Comparison of ENCODE assay signal across 15 cellular contexts in genomic region chr11:46903846-46904245, GRCh38. TPM values are rescaled to one million over a fixed set of nuclear protein-coding genes. Genes with fewer than 3 reads are reported as not detected.
A peak's percentile ranks its signal among the peaks of the same experiment; 100 is the strongest.
DNase-seq lines count a peak whose midpoint lies in the region; ATAC-seq, FAIRE-seq and TF ChIP-seq lines count a peak whose summit lies in the region.
"Had no signal": no experiment of that assay in that cellular context is flagged by ENCODE, and none has a peak within 500 bp of the region (broad histone marks: within the 10 kb centered on the region; RNA-seq: fewer than 3 reads in every experiment).

No MANE protein-coding gene starts in this region.

- no peak for FAIRE-seq in small intestine (lab: Jason Lieb, UNC)

- intact Hi-C loops in Right ventricle myocardium inferior (cut with DNase I), result no loop called here
- intact Hi-C loops in left lung (cut with DNase I), result no loop called here

- WGBS in small intestine, 3 donors, result 80 to 87% (median 86%) methylated on average over 10 of the region's 10 CpGs

- TF ChIP-seq CTCF in left lung (IDR thresholded peaks at IDR 0.05), result no peak

- DNase-seq in ELF-1 (ENCODE audit: low read depth, low spot score) (peak; percentile 37), NCI-H446 treated with DMSO at 0.1 percent for 48 hours (lab: John Stamatoyannopoulos, UW) (peak; percentile 54), Right ventricle myocardium inferior (ENCODE audit: missing footprints) (peak; percentile 80), nucleus accumbens (lab: John Stamatoyannopoulos, UW) (peak; percentile 36 to 99 (median 95)), left lung (no peak), small intestine (no peak), DMS153 (lab: John Stamatoyannopoulos, UW) (no peak), DMS79 (lab: John Stamatoyannopoulos, UW) (no peak)
- DNase-seq: activated naive CD4-positive, alpha-beta T cell treated with anti-CD3 and anti-CD28 coated beads for 36 hours; Calu3; naive thymus-derived CD8-positive, alpha-beta T cell had no signal

- H3K9me3 ChIP-seq in left lung, result no peaks in the 10 kb centered on the region
- no peaks in the 10 kb centered on the region for H3K9me3 ChIP-seq in small intestine (ENCODE audit: control insufficient read depth, low read depth)

- H3K27me3 ChIP-seq in left lung, result no peaks in the 10 kb centered on the region
- no peaks in the 10 kb centered on the region for H3K27me3 ChIP-seq in small intestine (ENCODE audit: control insufficient read depth in 2 of 2, insufficient read depth in 2 of 2, low read length in 2 of 2)

- ATAC-seq in Right ventricle myocardium inferior, result peak; percentile 93
- no peak for ATAC-seq in left lung
- ATAC-seq: HCT116; naive thymus-derived CD8-positive, alpha-beta T cell had no signal

- no peaks in the 10 kb centered on the region for H3K36me3 ChIP-seq in left lung
- no peaks in the 10 kb centered on the region for H3K36me3 ChIP-seq in small intestine (ENCODE audit: control insufficient read depth in 2 of 2, insufficient read depth in 2 of 2, low read length in 2 of 2)

- H3K4me3 ChIP-seq in left lung, result no peak overlapping the region
- no peak overlapping the region for H3K4me3 ChIP-seq in small intestine (ENCODE audit: low read depth in 1 of 2, low read length in 2 of 2)
- H3K4me3 ChIP-seq: SK-N-MC, skin epidermis had no signal

- H3K27ac ChIP-seq in left lung, result no peak overlapping the region
- no peak overlapping the region for H3K27ac ChIP-seq in small intestine (ENCODE audit: low read depth in 1 of 2, low read length in 1 of 2)
- H3K27ac ChIP-seq: KMS-11, SK-N-MC, skin epidermis had no signal

- H3K4me1 ChIP-seq in left lung (no peaks in the 10 kb centered on the region), small intestine (ENCODE audit: control insufficient read depth in 2 of 2, insufficient read depth in 1 of 2, low read depth in 1 of 2, low read length in 1 of 2) (no peaks in the 10 kb centered on the region)

RNA-seq across cellular contexts. Expression of gene LRP4, which starts 14.5 kb away (rescaled TPM):
- total RNA-seq in Right ventricle myocardium inferior (17.5 TPM), left lung (1 to 10 TPM; 4.9 to 5.0 TPM)
- polyA plus RNA-seq in small intestine, result 10 to 100 TPM in 2 of 3 donors, 1 to 10 TPM in 1; 2.2 to 15.2 (median 10.5) TPM
- total RNA-seq: naive thymus-derived CD8-positive, alpha-beta T cell had no signal
- polyA plus RNA-seq: naive thymus-derived CD8-positive, alpha-beta T cell had no signal

RNA-seq across cellular contexts. Expression of gene CSTPP1, which starts 32.7 kb away (rescaled TPM):
- total RNA-seq in Right ventricle myocardium inferior (11.0 TPM), left lung (10 to 100 TPM; 28.7 to 36.4 TPM)
- 10 to 100 TPM; 15.1 to 22.7 (median 18.3) TPM for polyA plus RNA-seq in small intestine

RNA-seq across cellular contexts. Expression of gene CKAP5, which starts 57.8 kb away (rescaled TPM):
- total RNA-seq in Right ventricle myocardium inferior (70.3 TPM), left lung (10 to 100 TPM; 58.8 to 84.1 TPM)
- 10 to 100 TPM in 1 of 3 donors, 1 to 10 TPM in 2; 6.2 to 25.8 (median 9.8) TPM for polyA plus RNA-seq in small intestine

Comparison
In these comparisons a context has a peak if more than half of its experiments do, and no peak if none do; other contexts are left out.
1. DNase-seq: peak in ELF-1 (single experiment), NCI-H446 treated with DMSO at 0.1 percent for 48 hours (single experiment), Right ventricle myocardium inferior (single experiment) and nucleus accumbens (56 of 56); none in left lung (0 of 2), small intestine (single experiment), DMS153 (single experiment) and DMS79 (single experiment).